ENCODE assay signal across 1 cellular context in genomic region chr5:113447651-113448050, GRCh38.
TF ChIP-seq lines count a peak whose summit lies in the region.

No MANE protein-coding gene starts in this region.

TF ChIP-seq in GM23338, 12 proteins besides CTCF, POLR2A, EP300 and RAD21:
- TF ChIP-seq ZNF462 (CRISPR knock-in tag; IDR thresholded peaks at IDR 0.05), result no peak
- TF ChIP-seq ZNF331 (CRISPR knock-in tag; IDR thresholded peaks at IDR 0.05; ENCODE audit: low read depth), result no peak
- TF ChIP-seq JUNB (IDR thresholded peaks at IDR 0.05; ENCODE audit: unreplicated experiment), result no peak
- TF ChIP-seq STAT1 (IDR thresholded peaks at IDR 0.05; ENCODE audit: unreplicated experiment), result no peak
- no peak for TF ChIP-seq EZH2 (IDR thresholded peaks at IDR 0.05; ENCODE audit: low read depth, unreplicated experiment)
- no peak for TF ChIP-seq CREB1 (CRISPR knock-in tag; IDR thresholded peaks at IDR 0.05; ENCODE audit: low read depth)
- TF ChIP-seq EZH2phosphoT487 (IDR thresholded peaks at IDR 0.05; ENCODE audit: unreplicated experiment), result no peak
- no peak for TF ChIP-seq ZNF114 (CRISPR knock-in tag; IDR thresholded peaks at IDR 0.05)
- no peak for TF ChIP-seq ETS1 (IDR thresholded peaks at IDR 0.05)
- no peak for TF ChIP-seq NANOG (IDR thresholded peaks at IDR 0.05; ENCODE audit: borderline replicate concordance)
